ENCODE assay signal across 8 cellular contexts in the genomic region with DNA sequence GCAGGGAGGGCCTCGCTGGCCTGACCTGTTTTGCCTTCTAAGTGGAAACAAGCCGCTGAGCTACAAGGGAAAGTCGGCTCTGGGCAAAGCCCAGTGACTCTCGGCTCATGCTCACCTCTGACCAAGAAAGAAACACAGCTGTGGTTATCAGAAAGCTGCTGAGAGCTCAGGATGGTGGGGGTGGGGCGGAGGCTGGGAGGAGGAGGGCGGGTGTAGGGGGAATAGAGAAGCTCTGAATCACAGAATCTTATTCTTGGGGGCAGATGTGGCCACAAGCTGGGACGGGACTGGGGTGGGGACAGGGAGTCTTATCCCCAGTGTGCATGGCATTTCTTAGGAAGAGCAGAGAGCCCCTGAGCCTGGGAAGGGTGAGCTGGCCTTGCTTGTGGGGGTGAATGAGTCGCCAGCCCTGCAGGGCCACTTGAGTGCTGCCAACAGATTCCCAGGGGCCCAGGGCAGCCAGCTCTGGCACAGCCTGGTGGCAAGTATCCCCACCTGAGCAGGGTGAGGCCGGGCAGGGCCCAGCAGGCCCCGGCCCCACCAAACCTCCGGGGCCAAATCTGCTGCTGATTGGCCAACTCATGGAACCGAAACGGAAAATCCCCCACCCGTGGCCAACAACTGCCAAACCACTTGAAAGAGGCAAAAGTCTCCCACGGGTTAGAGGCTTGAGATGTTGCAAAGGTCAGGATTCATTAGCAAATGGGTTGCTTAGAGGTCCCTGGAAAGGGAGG.
DNase-seq lines count a peak whose midpoint lies in the region; ATAC-seq and TF ChIP-seq lines count a peak whose summit lies in the region.

No MANE protein-coding gene starts in this region.

- RAD21 ChIA-PET in HCT116 (lab: Charles Lee; ENCODE audit: low non-redundant PET in 1 of 2, low total read pairs in 2 of 2, uncharacterized antibody in 2 of 2, unreplicated experiment in 2 of 2): interaction anchor here (0.6 to 0.8 kb wide), 4 partner anchors 10 to 181 kb away, joined by 3 to 6 read pairs (median 4); partner anchors contain the start of gene TMEM201 (in 1 of the 2)

- CTCF ChIA-PET in HCT116 (lab: Charles Lee): no interaction called here

- no peak for TF ChIP-seq EP300 in sigmoid colon (IDR thresholded peaks at IDR 0.05)

- H3K4me1 ChIP-seq in HCT116 (ENCODE audit: control insufficient read depth in 1 of 2, insufficient read depth in 2 of 2, low read length in 2 of 2) (peaks cover 28 to 29% of the 10 kb centered on the region in 2 experiments), sigmoid colon (peaks cover 0 to 33% (median 26%) of the 10 kb centered on the region in 4 donors)

- peak overlapping the region; percentile 89 for H2AFZ ChIP-seq in HCT116 (ENCODE audit: low read depth, low read length, poor library complexity, severe bottlenecking)

- H3K27ac ChIP-seq in HCT116 (ENCODE audit: low read depth, low read length): peak overlapping the region; percentile 81
- H3K27ac ChIP-seq in sigmoid colon: peak overlapping the region; percentile 83 to 95 (median 87)

- H3K27me3 ChIP-seq in HCT116 (ENCODE audit: insufficient read depth, low read length): no peaks in the 10 kb centered on the region
- H3K27me3 ChIP-seq in sigmoid colon: no peaks in the 10 kb centered on the region

- 15 to 20% methylated on average over 15 of the region's 15 CpGs for WGBS in sigmoid colon, 2 donors

- POLR2A ChIA-PET in HCT116 (lab: Charles Lee): interaction anchor here (0.7 to 1.4 kb wide), 3 partner anchors 11 to 24 kb away, joined by 3 read pairs; no protein-coding TSS in a partner anchor

- H3K4me3 ChIP-seq in GM12875 (ENCODE audit: low read depth, low read length) (peak overlapping the region; percentile 42), HCT116 (replicated peaks in 1 of 2; ENCODE audit: low read depth in 1 of 2, low read length in 2 of 2) (peak overlapping the region; percentile 23 to 48), sigmoid colon (no peak overlapping the region)

- TF ChIP-seq CTCF in GM12875 (IDR thresholded peaks at IDR 0.05; ENCODE audit: borderline replicate concordance, insufficient read depth, low read depth, low read length) (no peak), HCT116 (IDR thresholded peaks at IDR 0.05 in 2 of 3, conservative IDR thresholded peaks at IDR 0.05 in 1 of 3; ENCODE audit: borderline replicate concordance in 1 of 3, insufficient read depth in 1 of 3, low read depth in 2 of 3, low read length in 2 of 3) (no peak; a peak in 1 of 6 replicates), sigmoid colon (IDR thresholded peaks at IDR 0.05) (no peak)

- peak overlapping the region; percentile 86 for H3K4me2 ChIP-seq in HCT116 (ENCODE audit: low read length)

- H3K9me2 ChIP-seq in HCT116 (ENCODE audit: insufficient read depth): no peaks in the 10 kb centered on the region

- TF ChIP-seq POLR2A in HCT116 (IDR thresholded peaks at IDR 0.05; ENCODE audit: borderline replicate concordance, extremely low read depth, insufficient read depth, insufficient read length) (no peak), sigmoid colon (IDR thresholded peaks at IDR 0.05) (no peak)

- intact Hi-C loops in HCT116 (cut with micrococcal nuclease): no loop called here
- intact Hi-C loops in sigmoid colon (cut with DNase I): no loop called here

- no peaks in the 10 kb centered on the region for H4K20me1 ChIP-seq in HCT116 (ENCODE audit: insufficient read depth)

- TF ChIP-seq RAD21 in HCT116 (IDR thresholded peaks at IDR 0.05; ENCODE audit: low read depth): no peak

- H3K9ac ChIP-seq in HCT116 (ENCODE audit: low read length): peak overlapping the region; percentile 68

- no peaks in the 10 kb centered on the region for H3K79me2 ChIP-seq in HCT116 (ENCODE audit: insufficient read depth, low read length)

- H3K36me3 ChIP-seq in HCT116 (ENCODE audit: control insufficient read depth in 1 of 2, insufficient read depth in 2 of 2, low read length in 2 of 2) (no peaks in the 10 kb centered on the region), sigmoid colon (no peaks in the 10 kb centered on the region)

- peak; percentile 56 for DNase-seq in HCT116 (ENCODE audit: low read depth, low spot score)
- peak; percentile 74 for DNase-seq in MV-4-11 (lab: John Stamatoyannopoulos, UW)
- peak; percentile 69 for DNase-seq in activated T-cell treated with anti-CD3 and anti-CD28 coated beads for 48 hours (ENCODE audit: low read depth)
- DNase-seq in foreskin melanocyte: peak; percentile 44
- peak; percentile 89 for DNase-seq in sigmoid colon
- DNase-seq in Ammon's horn (ENCODE audit: low spot score): no peak
- DNase-seq in NCI-H1930 (lab: John Stamatoyannopoulos, UW): no peak

- H3K9me3 ChIP-seq in HCT116 (ENCODE audit: control insufficient read depth in 1 of 2, insufficient read depth in 1 of 2, low read depth in 1 of 2, low read length in 2 of 2): peaks cover 0 to 3% of the 10 kb centered on the region in 2 experiments; a peak in 1 of 4 replicates
- no peaks in the 10 kb centered on the region for H3K9me3 ChIP-seq in sigmoid colon

- peak; percentile 79 for ATAC-seq in HCT116

- BruUV-seq in HCT116 (replicated peaks; lab: Mats Ljungman, UMichigan): no TSS peak

TF ChIP-seq in HCT116, 20 proteins besides CTCF, POLR2A, EP300 and RAD21:
- TF ChIP-seq POLR2AphosphoS5 (IDR thresholded peaks at IDR 0.05; ENCODE audit: low read depth, low read length): no peak
- TF ChIP-seq, protein P1, sequence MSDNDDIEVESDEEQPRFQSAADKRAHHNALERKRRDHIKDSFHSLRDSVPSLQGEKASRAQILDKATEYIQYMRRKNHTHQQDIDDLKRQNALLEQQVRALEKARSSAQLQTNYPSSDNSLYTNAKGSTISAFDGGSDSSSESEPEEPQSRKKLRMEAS (IDR thresholded peaks at IDR 0.05): no peak
- TF ChIP-seq SRF (IDR thresholded peaks at IDR 0.05; ENCODE audit: low read depth): no peak
- TF ChIP-seq CEBPB (IDR thresholded peaks at IDR 0.05; ENCODE audit: low read depth): no peak
- TF ChIP-seq, protein P2, sequence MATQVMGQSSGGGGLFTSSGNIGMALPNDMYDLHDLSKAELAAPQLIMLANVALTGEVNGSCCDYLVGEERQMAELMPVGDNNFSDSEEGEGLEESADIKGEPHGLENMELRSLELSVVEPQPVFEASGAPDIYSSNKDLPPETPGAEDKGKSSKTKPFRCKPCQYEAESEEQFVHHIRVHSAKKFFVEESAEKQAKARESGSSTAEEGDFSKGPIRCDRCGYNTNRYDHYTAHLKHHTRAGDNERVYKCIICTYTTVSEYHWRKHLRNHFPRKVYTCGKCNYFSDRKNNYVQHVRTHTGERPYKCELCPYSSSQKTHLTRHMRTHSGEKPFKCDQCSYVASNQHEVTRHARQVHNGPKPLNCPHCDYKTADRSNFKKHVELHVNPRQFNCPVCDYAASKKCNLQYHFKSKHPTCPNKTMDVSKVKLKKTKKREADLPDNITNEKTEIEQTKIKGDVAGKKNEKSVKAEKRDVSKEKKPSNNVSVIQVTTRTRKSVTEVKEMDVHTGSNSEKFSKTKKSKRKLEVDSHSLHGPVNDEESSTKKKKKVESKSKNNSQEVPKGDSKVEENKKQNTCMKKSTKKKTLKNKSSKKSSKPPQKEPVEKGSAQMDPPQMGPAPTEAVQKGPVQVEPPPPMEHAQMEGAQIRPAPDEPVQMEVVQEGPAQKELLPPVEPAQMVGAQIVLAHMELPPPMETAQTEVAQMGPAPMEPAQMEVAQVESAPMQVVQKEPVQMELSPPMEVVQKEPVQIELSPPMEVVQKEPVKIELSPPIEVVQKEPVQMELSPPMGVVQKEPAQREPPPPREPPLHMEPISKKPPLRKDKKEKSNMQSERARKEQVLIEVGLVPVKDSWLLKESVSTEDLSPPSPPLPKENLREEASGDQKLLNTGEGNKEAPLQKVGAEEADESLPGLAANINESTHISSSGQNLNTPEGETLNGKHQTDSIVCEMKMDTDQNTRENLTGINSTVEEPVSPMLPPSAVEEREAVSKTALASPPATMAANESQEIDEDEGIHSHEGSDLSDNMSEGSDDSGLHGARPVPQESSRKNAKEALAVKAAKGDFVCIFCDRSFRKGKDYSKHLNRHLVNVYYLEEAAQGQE (IDR thresholded peaks at IDR 0.05; ENCODE audit: low read depth): no peak
- no peak for TF ChIP-seq EGR1 (IDR thresholded peaks at IDR 0.05; ENCODE audit: low read depth)
- TF ChIP-seq SP1 (IDR thresholded peaks at IDR 0.05; ENCODE audit: low read depth): 0 out of 2 replicates have a peak, but pooled peaks have one; percentile 57
- no peak for TF ChIP-seq ATF3 (IDR thresholded peaks at IDR 0.05)
- no peak for TF ChIP-seq TCF7L2 (IDR thresholded peaks at IDR 0.05; ENCODE audit: borderline replicate concordance, extremely low read depth, insufficient read depth, insufficient read length)
- TF ChIP-seq ZFX (IDR thresholded peaks at IDR 0.05): peak; percentile 61; the same call in 1 of the 2 replicates
- no peak; the same call in 1 of the 2 replicates for TF ChIP-seq CBX3 (IDR thresholded peaks at IDR 0.05; ENCODE audit: low read depth)
- TF ChIP-seq YY1 (IDR thresholded peaks at IDR 0.05; ENCODE audit: extremely low read depth, insufficient replicate concordance, low read depth, low read length): no peak
- TF ChIP-seq ZNF274 (IDR thresholded peaks at IDR 0.05; ENCODE audit: low read depth, low read length): no peak
- no peak for TF ChIP-seq EZH2phosphoT487 (IDR thresholded peaks at IDR 0.05; ENCODE audit: borderline replicate concordance)
- TF ChIP-seq ZBTB33 (IDR thresholded peaks at IDR 0.05; ENCODE audit: extremely low read depth, insufficient replicate concordance, low read length): no peak
TF ChIP-seq in HCT116: peak in this region for 2.

Comparison
In these comparisons a context has a peak if more than half of its experiments do, and no peak if none do; other contexts are left out.
1. H3K4me3 ChIP-seq: peak in GM12875 (single experiment) and HCT116 (2 of 2); none in sigmoid colon (0 of 4).
2. DNase-seq: peak in HCT116 (single experiment), MV-4-11 (single experiment), activated T-cell treated with anti-CD3 and anti-CD28 coated beads for 48 hours (single experiment), foreskin melanocyte (single experiment) and sigmoid colon (single experiment); none in Ammon's horn (single experiment) and NCI-H1930 (0 of 2).